ENCODE assay signal across 11 cellular contexts in the genomic region with DNA sequence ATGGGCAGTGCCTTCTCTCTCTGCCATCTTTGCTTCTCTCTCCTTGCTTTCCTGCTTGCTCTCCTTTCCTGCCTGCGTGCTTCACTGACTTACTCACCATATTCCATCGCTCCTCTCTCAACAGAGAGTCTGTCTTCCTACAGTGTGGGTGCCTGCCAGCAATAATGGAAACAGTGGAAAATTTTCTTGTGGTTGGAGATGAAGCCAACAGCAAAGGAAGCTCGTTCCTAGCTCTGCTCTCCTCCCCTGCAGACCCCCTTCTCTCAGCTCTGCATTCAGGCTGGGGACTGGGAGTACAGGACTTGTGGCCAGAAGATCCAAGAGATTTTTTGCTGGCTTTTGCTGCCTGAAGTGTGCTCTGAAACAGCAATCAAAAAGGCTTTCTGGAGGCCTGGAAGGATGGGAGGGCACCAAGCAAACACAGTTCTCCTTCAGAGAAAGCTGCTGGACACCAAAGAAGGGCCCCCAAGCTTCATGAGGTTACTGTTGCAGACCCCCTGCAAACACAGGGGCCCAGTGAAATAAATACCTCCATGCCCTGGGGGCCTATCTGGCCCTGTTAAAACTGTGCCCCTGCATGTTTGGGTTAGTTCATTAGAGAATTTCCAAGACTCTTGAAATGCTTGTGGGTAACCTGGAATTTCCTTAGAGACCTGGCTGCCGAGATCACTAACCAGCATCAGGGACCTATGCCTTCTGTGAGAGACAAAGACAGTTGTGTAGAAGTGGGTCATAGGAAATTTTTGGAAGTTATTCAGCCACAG.
DNase-seq lines count a peak whose midpoint lies in the region; ATAC-seq and TF ChIP-seq lines count a peak whose summit lies in the region.
"Had no signal": no experiment of that assay in that cellular context is flagged by ENCODE, and none has a peak within 500 bp of the region (broad histone marks: within the 10 kb centered on the region; RNA-seq: fewer than 3 reads in every experiment).

No MANE protein-coding gene starts in this region.

- H2AFZ ChIP-seq in PC-3 (ENCODE audit: low read length) (0 out of 2 replicates have a peak overlapping the region, but pooled peaks have one; percentile 31), mesenchymal stem cell (ENCODE audit: low read depth, low read length) (peak overlapping the region; percentile 47)

- H4K91ac ChIP-seq in mesenchymal stem cell (ENCODE audit: low read length): peak overlapping the region; percentile 43

- peak overlapping the region; percentile 20 to 54 for H2BK12ac ChIP-seq in mesenchymal stem cell (ENCODE audit: low read length in 2 of 2)

- H3K18ac ChIP-seq in mesenchymal stem cell (ENCODE audit: low read depth in 1 of 2, low read length in 2 of 2): peak overlapping the region; percentile 44 to 60

- CTCF ChIA-PET in PC-3 (lab: Charles Lee): no interaction called here

- H4K20me1 ChIP-seq in PC-3 (ENCODE audit: low read length): no peaks in the 10 kb centered on the region

- H3K4me1 ChIP-seq in PC-3 (ENCODE audit: insufficient read depth, low read length): no peaks in the 10 kb centered on the region; the same call in 1 of the 2 replicates
- H3K4me1 ChIP-seq in mesenchymal stem cell (ENCODE audit: control insufficient read depth, insufficient read depth, low read depth, low read length): peaks cover 10% of the 10 kb centered on the region

- no peaks in the 10 kb centered on the region for H3K79me2 ChIP-seq in PC-3 (ENCODE audit: low read length)

- peak overlapping the region in 1 of 2 experiments; percentile 5 for H3K4ac ChIP-seq in mesenchymal stem cell (ENCODE audit: low read depth in 1 of 2, low read length in 2 of 2)

- intact Hi-C loops in PC-3 (cut with micrococcal nuclease): no loop called here

- H3K9me2 ChIP-seq in PC-3 (replicated peaks; ENCODE audit: low read length): no peaks in the 10 kb centered on the region

- H3K4me2 ChIP-seq in PC-3 (ENCODE audit: low read length) (no peak overlapping the region), mesenchymal stem cell (ENCODE audit: low read length, poor library complexity, severe bottlenecking) (no peak overlapping the region)

- H3K14ac ChIP-seq in mesenchymal stem cell (ENCODE audit: low read length in 2 of 2): no peak overlapping the region

- H4K8ac ChIP-seq in mesenchymal stem cell (ENCODE audit: low read length): peak overlapping the region; percentile 52

- peak overlapping the region; percentile 83 for H2BK5ac ChIP-seq in mesenchymal stem cell (ENCODE audit: low read depth, low read length, poor library complexity, severe bottlenecking)

- WGBS in mesenchymal stem cell: no CpG with 5 or more reads among the region's 4 CpGs

- DNase-seq in AG08395 (ENCODE audit: low spot score) (peak; percentile 89), PC-3 (peak; percentile 41), choroid plexus epithelial cell (ENCODE audit: low read depth) (peak; percentile 97), mesenchymal stem cell (peak; percentile 94), activated gamma-delta T cell treated with Interleukin-2 at 50 U/mL for 16 hours (no peak)
- DNase-seq in activated CD4-positive, alpha-beta T cell treated with anti-CD3 and anti-CD28 coated beads for 48 hours: no peak
- no peak for DNase-seq in activated naive CD4-positive, alpha-beta T cell (lab: John Stamatoyannopoulos, UW)
- DNase-seq: NCI-H82, posterior cingulate gyrus, T-cell had no signal

- no TSS peak for BruUV-seq in PC-3 (replicated peaks; lab: Mats Ljungman, UMichigan)

- TF ChIP-seq CTCF in PC-3 (conservative IDR thresholded peaks at IDR 0.05; ENCODE audit: low read depth, low read length): no peak
- TF ChIP-seq CTCF in choroid plexus epithelial cell (conservative IDR thresholded peaks at IDR 0.05; ENCODE audit: low read depth, low read length): no peak

- POLR2A ChIA-PET in PC-3 (lab: Charles Lee; ENCODE audit: unreplicated experiment): no interaction called here

- H3K27ac ChIP-seq in PC-3 (ENCODE audit: low read length) (no peak overlapping the region), mesenchymal stem cell (ENCODE audit: low read length, poor library complexity, severe bottlenecking) (peak overlapping the region; percentile 97)

- peak overlapping the region; percentile 29 for H2BK120ac ChIP-seq in mesenchymal stem cell (ENCODE audit: low read depth, low read length)

- H3K36me3 ChIP-seq in PC-3 (ENCODE audit: low read depth, low read length) (no peaks in the 10 kb centered on the region), mesenchymal stem cell (ENCODE audit: control insufficient read depth in 1 of 2, insufficient read depth in 2 of 2, low read depth in 1 of 2, low read length in 2 of 2) (no peaks in the 10 kb centered on the region)

- no peak overlapping the region for H3K23ac ChIP-seq in mesenchymal stem cell (ENCODE audit: low read length in 2 of 2)

- H3K9ac ChIP-seq in PC-3 (ENCODE audit: low read length) (no peak overlapping the region), mesenchymal stem cell (ENCODE audit: low read length) (peak overlapping the region; percentile 41)

- H3K9me3 ChIP-seq in PC-3 (ENCODE audit: low read length): no peaks in the 10 kb centered on the region
- no peaks in the 10 kb centered on the region for H3K9me3 ChIP-seq in mesenchymal stem cell (ENCODE audit: control insufficient read depth, low read length)

- no peak overlapping the region for H3K4me3 ChIP-seq in PC-3 (ENCODE audit: low read length)
- H3K4me3 ChIP-seq in choroid plexus epithelial cell (ENCODE audit: low read depth, low read length): no peak overlapping the region
- no peak overlapping the region for H3K4me3 ChIP-seq in mesenchymal stem cell (ENCODE audit: insufficient read depth in 1 of 2, low read depth in 1 of 2, low read length in 2 of 2)

- H3K27me3 ChIP-seq in PC-3 (ENCODE audit: low read length) (no peaks in the 10 kb centered on the region), mesenchymal stem cell (ENCODE audit: control insufficient read depth in 1 of 2, insufficient read depth in 1 of 2, low read length in 2 of 2) (no peaks in the 10 kb centered on the region)

- no peaks in the 10 kb centered on the region for H3K79me1 ChIP-seq in mesenchymal stem cell (replicated peaks; ENCODE audit: low read length, poor library complexity, severe bottlenecking)

- no peaks in the 10 kb centered on the region for H3F3A ChIP-seq in PC-3 (ENCODE audit: low read length, unreplicated experiment)

- H2AK5ac ChIP-seq in mesenchymal stem cell (ENCODE audit: low read length, severe bottlenecking): peak overlapping the region; percentile 46

- peak overlapping the region; percentile 21 for H2BK15ac ChIP-seq in mesenchymal stem cell (ENCODE audit: low read depth, poor library complexity, severe bottlenecking)

- ATAC-seq in PC-3 (no peak; the same call in 1 of the 2 replicates), GM18858 (IDR thresholded peaks at IDR 0.05; ENCODE audit: unreplicated experiment) (no peak)
- ATAC-seq: T-cell had no signal

Comparison
In these comparisons a context has a peak if more than half of its experiments do, and no peak if none do; other contexts are left out.
1. DNase-seq: peak in AG08395 (single experiment), PC-3 (single experiment), choroid plexus epithelial cell (single experiment) and mesenchymal stem cell (single experiment); none in activated CD4-positive, alpha-beta T cell treated with anti-CD3 and anti-CD28 coated beads for 48 hours (single experiment), activated gamma-delta T cell treated with Interleukin-2 at 50 U/mL for 16 hours (single experiment) and activated naive CD4-positive, alpha-beta T cell (0 of 4).